18 cellular contexts compared by ENCODE assay signal in genomic region chr6:22042713-22043112, GRCh38.
DNase-seq lines count a peak whose midpoint lies in the region; ATAC-seq and TF ChIP-seq lines count a peak whose summit lies in the region.
"Had no signal": no experiment of that assay in that cellular context is flagged by ENCODE, and none has a peak within 500 bp of the region (broad histone marks: within the 10 kb centered on the region; RNA-seq: fewer than 3 reads in every experiment).

No MANE protein-coding gene starts in this region.

- H4K20me1 ChIP-seq in mammary epithelial cell (ENCODE audit: insufficient read depth, low read length) = no peaks in the 10 kb centered on the region

- intact Hi-C loops in mammary epithelial cell (cut with micrococcal nuclease) = no loop called here
- intact Hi-C loops in left lung (cut with DNase I) = no loop called here

- H3K27ac ChIP-seq in mammary epithelial cell (ENCODE audit: insufficient read depth, low read depth, low read length) = no peak overlapping the region
- H3K27ac ChIP-seq in left lung = peak overlapping the region; percentile 34 to 71
- peak overlapping the region; percentile 72 for H3K27ac ChIP-seq in subcutaneous abdominal adipose tissue (ENCODE audit: low read depth, low read length)
- H3K27ac ChIP-seq: SJCRH30 had no signal

- H3K4me2 ChIP-seq in mammary epithelial cell (ENCODE audit: insufficient read depth, low read depth, low read length) = no peak overlapping the region

- no TSS peak for BruUV-seq in mammary epithelial cell (replicated peaks; lab: Mats Ljungman, UMichigan)

- no peak for TF ChIP-seq CTCF in mammary epithelial cell (conservative IDR thresholded peaks at IDR 0.05 in 1 of 2, IDR thresholded peaks at IDR 0.05 in 1 of 2; ENCODE audit: extremely low read depth in 1 of 2, insufficient read depth in 1 of 2, low read depth in 1 of 2, low read length in 2 of 2)
- TF ChIP-seq CTCF in left lung (IDR thresholded peaks at IDR 0.05) = no peak

- dilution Hi-C loops in mammary epithelial cell (cut with HindIII; ENCODE audit: low sequenced_read_pairs) = no loop called here

- H3K9ac ChIP-seq in mammary epithelial cell (ENCODE audit: insufficient read depth, low read length) (no peak overlapping the region), subcutaneous abdominal adipose tissue (ENCODE audit: low read length in 5 of 5) (no peak overlapping the region)

- no peaks in the 10 kb centered on the region for H3K79me2 ChIP-seq in mammary epithelial cell (ENCODE audit: insufficient read depth, low read length)

- ATAC-seq in left lung (peak; percentile 35), HG03135 (IDR thresholded peaks at IDR 0.05; ENCODE audit: unreplicated experiment) (no peak)
- ATAC-seq in activated T-cell treated with anti-CD3 and anti-CD28 coated beads, Interleukin-2, amount 50 U/mL, for 4 hours = no peak
- ATAC-seq in effector memory CD8-positive, alpha-beta T cell (replicated peaks) = no peak

- H3K36me3 Mint-ChIP-seq in activated T-cell treated with anti-CD3 and anti-CD28 coated beads, Interleukin-2, amount 50 U/mL, for 4 hours (ENCODE audit: insufficient read depth) = no peaks in the 10 kb centered on the region
- no peaks in the 10 kb centered on the region for H3K36me3 Mint-ChIP-seq in effector memory CD8-positive, alpha-beta T cell (ENCODE audit: insufficient read depth)
- H3K36me3 Mint-ChIP-seq: activated naive CD8-positive, alpha-beta T cell treated with anti-CD3 and anti-CD28 coated beads, Interleukin-2, amount 10 ng/mL, durations not matched to agents 7 days and 5 days had no signal

- H3K4me1 Mint-ChIP-seq in activated T-cell treated with anti-CD3 and anti-CD28 coated beads, Interleukin-2, amount 50 U/mL, for 4 hours (ENCODE audit: low read depth) = peaks cover 2% of the 10 kb centered on the region
- H3K4me1 Mint-ChIP-seq in effector memory CD8-positive, alpha-beta T cell (ENCODE audit: low read depth in 2 of 2) = no peaks in the 10 kb centered on the region
- H3K4me1 Mint-ChIP-seq: B cell had no signal

- H3K9me3 Mint-ChIP-seq in activated T-cell treated with anti-CD3 and anti-CD28 coated beads, Interleukin-2, amount 50 U/mL, for 4 hours = peaks cover 8% of the 10 kb centered on the region
- peaks cover 2 to 21% of the 10 kb centered on the region in 2 donors for H3K9me3 Mint-ChIP-seq in effector memory CD8-positive, alpha-beta T cell

- H3K27me3 Mint-ChIP-seq in activated T-cell treated with anti-CD3 and anti-CD28 coated beads, Interleukin-2, amount 50 U/mL, for 4 hours (ENCODE audit: low read depth) = no peaks in the 10 kb centered on the region
- no peaks in the 10 kb centered on the region for H3K27me3 Mint-ChIP-seq in effector memory CD8-positive, alpha-beta T cell
- H3K27me3 Mint-ChIP-seq: B cell had no signal

- in situ Hi-C loops in mammary epithelial cell (cut with MboI; ENCODE audit: low sequenced_read_pairs in 2 of 2) = no loop called here

- no peak overlapping the region for H3K4me3 Mint-ChIP-seq in activated T-cell treated with anti-CD3 and anti-CD28 coated beads, Interleukin-2, amount 50 U/mL, for 4 hours
- no peak overlapping the region for H3K4me3 Mint-ChIP-seq in effector memory CD8-positive, alpha-beta T cell
- H3K4me3 Mint-ChIP-seq: activated naive CD8-positive, alpha-beta T cell treated with anti-CD3 and anti-CD28 coated beads, Interleukin-2, amount 10 ng/mL, durations not matched to agents 7 days and 5 days; B cell; neural crest cell had no signal

- H3K36me3 ChIP-seq in mammary epithelial cell (ENCODE audit: insufficient read depth, low read length) (no peaks in the 10 kb centered on the region), left lung (no peaks in the 10 kb centered on the region), subcutaneous abdominal adipose tissue (ENCODE audit: control insufficient read depth in 5 of 5, insufficient read depth in 5 of 5, low read length in 5 of 5) (no peaks in the 10 kb centered on the region)
- H3K36me3 ChIP-seq: SJCRH30 had no signal

- no peaks in the 10 kb centered on the region for H3K27me3 ChIP-seq in mammary epithelial cell (ENCODE audit: insufficient read depth, low read length)
- H3K27me3 ChIP-seq in left lung = no peaks in the 10 kb centered on the region
- H3K27me3 ChIP-seq in subcutaneous abdominal adipose tissue (ENCODE audit: control insufficient read depth in 5 of 5, insufficient read depth in 4 of 5, low read length in 5 of 5) = no peaks in the 10 kb centered on the region
- H3K27me3 ChIP-seq: foreskin keratinocyte, SJCRH30 had no signal

- H3K9me3 ChIP-seq in mammary epithelial cell (replicated peaks; ENCODE audit: insufficient read depth, low read length) (no peaks in the 10 kb centered on the region), left lung (peaks cover 0 to 21% of the 10 kb centered on the region in 2 donors), subcutaneous abdominal adipose tissue (ENCODE audit: control insufficient read depth in 5 of 5, low read length in 5 of 5) (peaks cover 0 to 8% (median 5%) of the 10 kb centered on the region in 5 donors)

- H3K4me1 ChIP-seq in mammary epithelial cell (ENCODE audit: insufficient read depth, low read length) (peaks cover 3% of the 10 kb centered on the region), left lung (peaks cover 0 to 5% of the 10 kb centered on the region in 2 donors), subcutaneous abdominal adipose tissue (ENCODE audit: control insufficient read depth in 5 of 5, insufficient read depth in 5 of 5, low read length in 5 of 5) (peaks cover 11 to 21% (median 17%) of the 10 kb centered on the region in 5 donors)
- H3K4me1 ChIP-seq: SJCRH30 had no signal

- peak overlapping the region; percentile 75 for H2AFZ ChIP-seq in mammary epithelial cell (ENCODE audit: low read depth, low read length)

- no peak overlapping the region for H3K27ac Mint-ChIP-seq in effector memory CD8-positive, alpha-beta T cell
- H3K27ac Mint-ChIP-seq: activated naive CD8-positive, alpha-beta T cell treated with anti-CD3 and anti-CD28 coated beads, Interleukin-2, amount 10 ng/mL, durations not matched to agents 7 days and 5 days; B cell had no signal

- CTCF ChIA-PET in mammary epithelial cell (lab: Charles Lee; ENCODE audit: low non-redundant PET) = no interaction called here

- H3K4me3 ChIP-seq in mammary epithelial cell (replicated peaks in 1 of 3; ENCODE audit: insufficient read depth in 1 of 3, low read depth in 2 of 3, low read length in 3 of 3) = no peak overlapping the region
- no peak overlapping the region for H3K4me3 ChIP-seq in left lung
- peak overlapping the region; percentile 24 to 72 (median 56) for H3K4me3 ChIP-seq in subcutaneous abdominal adipose tissue (ENCODE audit: low read depth in 1 of 5, low read length in 5 of 5)
- H3K4me3 ChIP-seq: SJCRH30 had no signal

- DNase-seq in HK-2 (ENCODE audit: unreplicated experiment) = peak; percentile 12
- no peak for DNase-seq in mammary epithelial cell
- DNase-seq in left lung = no peak
- no peak for DNase-seq in central memory CD4-positive, alpha-beta T cell
- no peak for DNase-seq in activated T-cell treated with anti-CD3 and anti-CD28 coated beads, Interleukin-2, amount 50 U/mL, for 4 hours
- DNase-seq in effector memory CD8-positive, alpha-beta T cell = no peak
- DNase-seq: activated naive CD8-positive, alpha-beta T cell treated with anti-CD3 and anti-CD28 coated beads, Interleukin-2, amount 10 ng/mL, durations not matched to agents 7 days and 5 days; dermis blood vessel endothelial cell; EL; HCEC 1CT; NCI-H1417 treated with DMSO at 0.1 percent for 48 hours; NCI-H526 treated with DMSO at 0.1 percent for 48 hours; SJCRH30 had no signal

Comparison
In these comparisons a context has a peak if more than half of its experiments do, and no peak if none do; other contexts are left out.
1. H3K4me3 ChIP-seq: peak in subcutaneous abdominal adipose tissue (5 of 5); none in mammary epithelial cell (0 of 3) and left lung (0 of 2).